ENCODE assay signal across 27 cellular contexts in the genomic region with DNA sequence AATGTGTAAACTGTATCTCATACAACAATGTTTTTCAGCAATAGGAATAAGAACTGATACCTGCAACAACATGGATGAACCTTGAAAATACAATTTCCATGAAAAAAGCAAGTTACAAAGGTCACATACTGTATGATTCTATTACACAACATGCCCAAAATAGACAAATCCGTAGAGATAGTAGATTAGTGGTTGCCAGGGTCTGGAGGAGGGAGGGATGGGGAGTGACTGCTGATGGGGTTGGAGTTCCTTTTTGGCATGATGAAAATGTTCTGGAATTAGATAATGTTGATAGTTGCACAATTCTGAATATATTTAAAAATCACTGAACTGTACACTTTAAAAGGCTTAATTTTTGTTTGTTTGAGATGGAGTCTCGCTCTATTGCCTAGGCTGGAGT. TPM values are rescaled to one million over a fixed set of nuclear protein-coding genes. Genes with fewer than 3 reads are reported as not detected.
DNase-seq lines count a peak whose midpoint lies in the region; ATAC-seq and TF ChIP-seq lines count a peak whose summit lies in the region.
"Had no signal": no experiment of that assay in that cellular context is flagged by ENCODE, and none has a peak within 500 bp of the region (broad histone marks: within the 10 kb centered on the region; RNA-seq: fewer than 3 reads in every experiment).

No MANE protein-coding gene starts in this region.

- peaks cover 21 to 61% (median 58%) of the 10 kb centered on the region in 4 donors for H3K36me3 ChIP-seq in liver (ENCODE audit: control insufficient read depth in 4 of 4, insufficient read depth in 3 of 4, low read depth in 1 of 4, low read length in 3 of 4)

- peak; percentile 26 for DNase-seq in AG10803 (ENCODE audit: low read depth)
- peak; percentile 73 for DNase-seq in NCI-H226
- peak; percentile 69 for DNase-seq in fibroblast of pulmonary artery (ENCODE audit: low read depth)
- DNase-seq in C1 segment of cervical spinal cord (lab: John Stamatoyannopoulos, UW) = no peak
- no peak for DNase-seq in HEK293T (ENCODE audit: extremely low spot score)
- no peak for DNase-seq in stimulated activated CD4-positive, alpha-beta T cell treated with anti-CD3 and anti-CD28 coated beads, Interleukin-15, amount 100 ng/mL, for 24 hours
- DNase-seq: ACHN; activated CD8-positive, alpha-beta memory T cell treated with anti-CD3 and anti-CD28 coated beads for 24 hours; activated effector memory CD4-positive, alpha-beta T cell treated with Interleukin-2 at 50 U/mL for 16 hours; body of pancreas; foreskin keratinocyte; HFFc6; left colon; MM.1S; naive thymus-derived CD4-positive, alpha-beta T cell; NCI-H1417; NCI-H2081; NCI-H345; nucleus accumbens; SK-N-SH; transverse colon had no signal

- no peak for ATAC-seq in GM19452 (IDR thresholded peaks at IDR 0.05; ENCODE audit: unreplicated experiment)
- ATAC-seq: body of pancreas; foreskin keratinocyte; GM12878; GM23338; left colon; naive thymus-derived CD4-positive, alpha-beta T cell had no signal

- H3K4me3 ChIP-seq in AG10803 (ENCODE audit: low read length) (no peak overlapping the region), fibroblast of pulmonary artery (replicated peaks; ENCODE audit: low read depth, low read length) (no peak overlapping the region), liver (ENCODE audit: low read depth in 1 of 3, low read length in 3 of 3) (no peak overlapping the region)
- H3K4me3 ChIP-seq: body of pancreas, GM12878, GM23338, transverse colon had no signal

- peak overlapping the region; percentile 19 to 62 for H3K27ac ChIP-seq in liver (ENCODE audit: low read depth in 1 of 2, low read length in 2 of 2)
- H3K27ac ChIP-seq: body of pancreas, foreskin keratinocyte, KMS-11, RWPE1, transverse colon had no signal

- 19% methylated on average over 2 of the region's 2 CpGs for WGBS in liver

- CTCF ChIA-PET in HEK293T (lab: Yijun Ruan, JAX) = no interaction called here

- TF ChIP-seq RAD21 in liver (IDR thresholded peaks at IDR 0.05) = no peak

- H3K27me3 ChIP-seq in liver (ENCODE audit: control insufficient read depth in 4 of 4, insufficient read depth in 4 of 4, low read length in 3 of 4) = no peaks in the 10 kb centered on the region
- H3K27me3 ChIP-seq: body of pancreas, foreskin keratinocyte, transverse colon had no signal

- peaks cover 4 to 13% (median 9%) of the 10 kb centered on the region in 4 donors for H3K4me1 ChIP-seq in liver (ENCODE audit: control insufficient read depth in 4 of 4, insufficient read depth in 4 of 4, low read length in 3 of 4)
- H3K4me1 ChIP-seq: body of pancreas, transverse colon had no signal

- POLR2A ChIA-PET in HEK293T (lab: Yijun Ruan, JAX) = no interaction called here

- H3K9ac ChIP-seq in liver (ENCODE audit: low read depth in 1 of 2, low read length in 2 of 2) = no peak overlapping the region
- H3K9ac ChIP-seq: KMS-11, SK-N-SH had no signal

- H3K9me3 ChIP-seq in liver (ENCODE audit: control insufficient read depth in 4 of 4, low read length in 3 of 4) = no peaks in the 10 kb centered on the region
- H3K9me3 ChIP-seq: body of pancreas, SK-N-SH, transverse colon had no signal

- no peak for TF ChIP-seq CTCF in AG10803 (conservative IDR thresholded peaks at IDR 0.05; ENCODE audit: low read length)
- TF ChIP-seq CTCF in fibroblast of pulmonary artery (IDR thresholded peaks at IDR 0.05; ENCODE audit: low read length, missing control alignments) = no peak
- no peak for TF ChIP-seq CTCF in liver (IDR thresholded peaks at IDR 0.05; ENCODE audit: low read depth, low read length, missing input control)

TF ChIP-seq in liver, 16 proteins besides CTCF, POLR2A, EP300 and RAD21 (continues in another document):
- TF ChIP-seq FOXA2 (IDR thresholded peaks at IDR 0.05) = peak; percentile 44
- peak; percentile 33 for TF ChIP-seq REST (IDR thresholded peaks at IDR 0.05)
- peak; percentile 55 to 69 for TF ChIP-seq RXRA (IDR thresholded peaks at IDR 0.05)
- TF ChIP-seq JUND (IDR thresholded peaks at IDR 0.05) = peak; percentile 20 to 41
- TF ChIP-seq FOXA1 (IDR thresholded peaks at IDR 0.05) = no peak
- TF ChIP-seq YY1 (IDR thresholded peaks at IDR 0.05) = peak; percentile 81
- no peak for TF ChIP-seq NR2F2 (IDR thresholded peaks at IDR 0.05)

TF ChIP-seq in HEK293T, 16 proteins besides CTCF, POLR2A, EP300 and RAD21:
- TF ChIP-seq, protein P1, sequence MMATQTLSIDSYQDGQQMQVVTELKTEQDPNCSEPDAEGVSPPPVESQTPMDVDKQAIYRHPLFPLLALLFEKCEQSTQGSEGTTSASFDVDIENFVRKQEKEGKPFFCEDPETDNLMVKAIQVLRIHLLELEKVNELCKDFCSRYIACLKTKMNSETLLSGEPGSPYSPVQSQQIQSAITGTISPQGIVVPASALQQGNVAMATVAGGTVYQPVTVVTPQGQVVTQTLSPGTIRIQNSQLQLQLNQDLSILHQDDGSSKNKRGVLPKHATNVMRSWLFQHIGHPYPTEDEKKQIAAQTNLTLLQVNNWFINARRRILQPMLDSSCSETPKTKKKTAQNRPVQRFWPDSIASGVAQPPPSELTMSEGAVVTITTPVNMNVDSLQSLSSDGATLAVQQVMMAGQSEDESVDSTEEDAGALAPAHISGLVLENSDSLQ (IDR thresholded peaks at IDR 0.05) = no peak
- TF ChIP-seq TARDBP (IDR thresholded peaks at IDR 0.05) (no peak), ELF4 (IDR thresholded peaks at IDR 0.05) (no peak), HDGF (IDR thresholded peaks at IDR 0.05; ENCODE audit: borderline replicate concordance) (no peak)
TF ChIP-seq in HEK293T: peak in this region for 0.

RNA-seq across cellular contexts. Expression of gene UBXN4, which starts 33.8 kb away (rescaled TPM):
- total RNA-seq in liver = 10 to 100 TPM; 50.9 to 83.9 TPM
- 100 to 1,000 TPM in 1 of 2 donors, 10 to 100 TPM in 1; 46.5 to 172 TPM for polyA plus RNA-seq in liver

Comparison
In these comparisons a context has a peak if more than half of its experiments do, and no peak if none do; other contexts are left out.
1. DNase-seq: peak in AG10803 (single experiment), NCI-H226 (single experiment) and fibroblast of pulmonary artery (single experiment); none in C1 segment of cervical spinal cord (0 of 14), HEK293T (single experiment) and stimulated activated CD4-positive, alpha-beta T cell treated with anti-CD3 and anti-CD28 coated beads, Interleukin-15, amount 100 ng/mL, for 24 hours (single experiment).